30 cellular contexts compared by ENCODE assay signal in the genomic region with DNA sequence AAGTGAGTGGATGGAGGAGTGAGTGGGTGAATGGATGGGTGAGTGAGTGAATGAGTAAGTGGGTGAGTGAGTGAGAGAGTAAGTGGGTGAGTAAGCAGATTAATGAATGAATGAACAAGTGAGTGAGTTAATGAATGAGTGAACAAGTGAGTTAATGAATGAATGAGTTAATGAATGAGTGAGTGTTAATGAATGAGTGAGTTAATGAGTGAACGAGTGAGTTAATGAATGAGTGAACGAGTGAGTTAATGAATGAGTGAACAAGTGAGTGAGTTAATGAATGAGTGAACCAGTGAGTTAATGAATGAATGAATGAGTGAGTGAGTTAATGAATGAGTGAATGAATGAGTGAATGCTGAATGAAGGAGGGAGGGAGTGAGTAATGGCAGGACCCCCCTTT. TPM values are rescaled to one million over a fixed set of nuclear protein-coding genes. Genes with fewer than 3 reads are reported as not detected.
"Had no signal": no experiment of that assay in that cellular context is flagged by ENCODE, and none has a peak within 500 bp of the region (broad histone marks: within the 10 kb centered on the region; RNA-seq: fewer than 3 reads in every experiment).

No MANE protein-coding gene starts in this region.

- H3K4me3 Mint-ChIP-seq: activated B cell treated with CpG ODN at 0.5 μM for 24 hours; activated CD4-positive, alpha-beta memory T cell treated with anti-CD3 and anti-CD28 coated beads for 36 hours; activated naive CD4-positive, alpha-beta T cell treated with anti-CD3 and anti-CD28 coated beads, Interleukin-2, amount 50 U/mL, for 24 hours; activated naive CD8-positive, alpha-beta T cell treated with anti-CD3 and anti-CD28 coated beads, Interleukin-2, amount 10 ng/mL, durations not matched to agents 7 days and 5 days had no signal

- H3K4me1 Mint-ChIP-seq: activated B cell treated with CpG ODN at 0.5 μM for 24 hours; activated naive CD4-positive, alpha-beta T cell treated with anti-CD3 and anti-CD28 coated beads, Interleukin-2, amount 50 U/mL, for 24 hours had no signal

- H3K27ac ChIP-seq: body of pancreas, breast epithelium, KMS-11, Peyer's patch, RWPE1, VCaP had no signal

- H3K27me3 Mint-ChIP-seq: activated naive CD4-positive, alpha-beta T cell treated with anti-CD3 and anti-CD28 coated beads, Interleukin-2, amount 50 U/mL, for 24 hours; activated naive CD8-positive, alpha-beta T cell treated with anti-CD3 and anti-CD28 coated beads, Interleukin-2, amount 10 ng/mL, durations not matched to agents 7 days and 5 days had no signal

- H3K4me1 ChIP-seq: body of pancreas, breast epithelium, Peyer's patch had no signal

- DNase-seq: activated B cell treated with CpG ODN at 0.5 μM for 24 hours; activated CD4-positive, alpha-beta memory T cell treated with anti-CD3 and anti-CD28 coated beads for 36 hours; activated CD4-positive, alpha-beta T cell treated with anti-CD3 and anti-CD28 coated beads for 4 hours; activated CD4-positive, alpha-beta T cell treated with anti-CD3 and anti-CD28 coated beads, Interleukin-2, amount 50 U/mL, for 1 hour; activated CD4-positive, CD25-positive, alpha-beta regulatory T cell treated with anti-CD3 and anti-CD28 coated beads, Interleukin-2, amount 50 U/mL, for 72 hours; activated gamma-delta T cell; activated naive CD4-positive, alpha-beta T cell treated with Interleukin-2 at 50 U/mL for 16 hours; activated naive CD8-positive, alpha-beta T cell treated with anti-CD3 and anti-CD28 coated beads, Interleukin-2, amount 10 ng/mL, durations not matched to agents 7 days and 5 days; activated T-cell treated with anti-CD3 and anti-CD28 coated beads, Interleukin-2, amount 50 U/mL, for 1 hour; MM.1S; MV-4-11; NCI-H1092; NCI-H1436 treated with DMSO at 0.1 percent for 48 hours; NCI-H1694 treated with DMSO at 0.1 percent for 48 hours; NCI-H2029; NCI-H345; NCI-H524 treated with DMSO at 0.1 percent for 48 hours; Peyer's patch; SIG-M5; T-helper 9 cell had no signal

- H3K9me3 Mint-ChIP-seq: activated B cell treated with CpG ODN at 0.5 μM for 24 hours; activated CD4-positive, alpha-beta memory T cell treated with anti-CD3 and anti-CD28 coated beads for 36 hours; activated naive CD4-positive, alpha-beta T cell treated with anti-CD3 and anti-CD28 coated beads, Interleukin-2, amount 50 U/mL, for 24 hours; activated T-helper 2 cell treated with anti-CD3 and anti-CD28 coated beads, Interferon-gamma antibody, Interleukin-2, Interleukin-4, amounts not matched to agents 10 μg/mL and 5 μg/mL and 100 μg/mL, durations not matched to agents 14 hours and 24 hours and 36 hours had no signal

- H3K27ac Mint-ChIP-seq: activated B cell treated with CpG ODN at 0.5 μM for 24 hours; activated CD4-positive, alpha-beta memory T cell treated with anti-CD3 and anti-CD28 coated beads for 36 hours; activated naive CD4-positive, alpha-beta T cell treated with anti-CD3 and anti-CD28 coated beads, Interleukin-2, amount 50 U/mL, for 24 hours; activated naive CD8-positive, alpha-beta T cell treated with anti-CD3 and anti-CD28 coated beads, Interleukin-2, amount 10 ng/mL, durations not matched to agents 7 days and 5 days; activated T-helper 2 cell treated with anti-CD3 and anti-CD28 coated beads, Interferon-gamma antibody, Interleukin-2, Interleukin-4, amounts not matched to agents 10 μg/mL and 5 μg/mL and 100 μg/mL, durations not matched to agents 14 hours and 24 hours and 36 hours had no signal

- H3K27me3 ChIP-seq: body of pancreas, breast epithelium, Peyer's patch had no signal

- H3K9me3 ChIP-seq: body of pancreas, breast epithelium, Peyer's patch had no signal

- H3K36me3 Mint-ChIP-seq: activated CD4-positive, alpha-beta memory T cell treated with anti-CD3 and anti-CD28 coated beads for 36 hours; activated naive CD4-positive, alpha-beta T cell treated with anti-CD3 and anti-CD28 coated beads, Interleukin-2, amount 50 U/mL, for 24 hours; activated naive CD8-positive, alpha-beta T cell treated with anti-CD3 and anti-CD28 coated beads, Interleukin-2, amount 10 ng/mL, durations not matched to agents 7 days and 5 days had no signal

- H3K4me3 ChIP-seq: body of pancreas, breast epithelium, Peyer's patch had no signal

- H3K36me3 ChIP-seq: breast epithelium, Peyer's patch had no signal

- ATAC-seq: body of pancreas, Right ventricle myocardium inferior, SK-N-SH treated with all-trans-retinoic acid at 6 μM for 48 hours had no signal

RNA-seq across cellular contexts. Expression of a gene that starts 26.4 kb away (rescaled TPM):
- total RNA-seq: LHCN-M2 had no signal
